In the genomic region with DNA sequence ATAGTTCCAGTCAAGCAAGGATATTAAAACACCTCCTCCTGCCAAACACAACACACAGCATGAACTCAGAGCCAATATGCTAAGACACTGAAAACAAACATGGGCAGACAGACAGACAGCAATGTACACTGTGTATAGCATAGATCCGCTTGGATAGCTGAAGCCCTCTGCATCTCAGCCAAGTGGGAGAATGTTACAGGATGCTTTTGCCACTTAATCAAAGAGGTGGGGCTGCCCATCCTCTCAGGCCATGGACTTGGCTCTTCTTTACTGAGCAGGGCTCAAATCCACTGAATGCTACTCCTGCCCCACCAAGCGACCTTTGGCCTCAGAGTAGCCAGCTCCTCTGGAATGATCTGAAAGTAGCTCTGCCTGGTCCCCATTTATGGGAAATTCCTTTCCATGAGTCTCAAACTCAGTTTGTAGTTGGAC, we compare ENCODE assay signal across 21 cellular contexts.
A peak's percentile ranks its signal among the peaks of the same experiment; 100 is the strongest.
DNase-seq lines count a peak whose midpoint lies in the region; ATAC-seq, FAIRE-seq and TF ChIP-seq lines count a peak whose summit lies in the region.
"Had no signal": no experiment of that assay in that cellular context is flagged by ENCODE, and none has a peak within 500 bp of the region (broad histone marks: within the 10 kb centered on the region; RNA-seq: fewer than 3 reads in every experiment).

No MANE protein-coding gene starts in this region.

- in situ Hi-C loops in astrocyte of the spinal cord (cut with HindIII; ENCODE audit: low sequenced_read_pairs), result no loop called here

- H3K27ac ChIP-seq in heart left ventricle, result no peak overlapping the region
- H3K27ac ChIP-seq: 22Rv1, HL-60 had no signal

- DNase-seq in heart left ventricle (no peak), Right ventricle myocardium superior (no peak), astrocyte of the spinal cord (ENCODE audit: low read depth, low spot score) (peak; percentile 57), fibroblast of the conjunctiva (ENCODE audit: low read depth) (peak; percentile 69), urothelium cell line (ENCODE audit: low spot score) (no peak), NCI-H774 (lab: John Stamatoyannopoulos, UW) (no peak)
- DNase-seq: DND-41, H7, HFFc6, NCI-H1092, NCI-H1436 treated with DMSO at 0.1 percent for 48 hours, NCI-H2029 treated with DMSO at 0.1 percent for 48 hours, NCI-H2171 treated with DMSO at 0.1 percent for 48 hours, NCI-H446, NCI-H69 had no signal

- peaks cover 0 to 12% (median 2%) of the 10 kb centered on the region in 12 donors for H3K9me3 ChIP-seq in heart left ventricle

- no peak for TF ChIP-seq POLR2A in heart left ventricle (IDR thresholded peaks at IDR 0.05)

- intact Hi-C loops in heart left ventricle (cut with DNase I), result no loop called here
- intact Hi-C loops in Right ventricle myocardium superior (cut with DNase I), result no loop called here

- H3K27me3 ChIP-seq in heart left ventricle, result no peaks in the 10 kb centered on the region

- no peak for TF ChIP-seq CTCF in heart left ventricle (IDR thresholded peaks at IDR 0.05)
- TF ChIP-seq CTCF in astrocyte of the spinal cord (IDR thresholded peaks at IDR 0.05; ENCODE audit: low read depth, low read length), result no peak

- 50 to 78% (median 65%) methylated on average over 2 of the region's 2 CpGs for WGBS in heart left ventricle, 4 donors

- peak; percentile 37 for FAIRE-seq in urothelium cell line (lab: Jason Lieb, UNC)
- FAIRE-seq: G401.6 had no signal

- no peaks in the 10 kb centered on the region for H3K36me3 ChIP-seq in heart left ventricle

- ATAC-seq in heart left ventricle (peak in 3 of 4 donors; percentile 16 to 35 (median 33)), Right ventricle myocardium superior (ENCODE audit: poor library complexity) (no peak), GM18517 (IDR thresholded peaks at IDR 0.05; ENCODE audit: unreplicated experiment) (no peak), GM18873 (IDR thresholded peaks at IDR 0.05; ENCODE audit: low FRiP score, unreplicated experiment) (no peak)
- ATAC-seq: Panc1 had no signal

- no peak overlapping the region for H3K4me3 ChIP-seq in heart left ventricle
- no peak overlapping the region for H3K4me3 ChIP-seq in astrocyte of the spinal cord (ENCODE audit: low read depth, low read length)

- H3K4me1 ChIP-seq in heart left ventricle, result peaks cover 0 to 17% (median 0%) of the 10 kb centered on the region in 12 donors

Comparison
In these comparisons a context has a peak if more than half of its experiments do, and no peak if none do; other contexts are left out.
1. ATAC-seq: peak in heart left ventricle (3 of 4); none in Right ventricle myocardium superior (single experiment), GM18517 (single experiment) and GM18873 (single experiment).
2. DNase-seq: peak in astrocyte of the spinal cord (single experiment) and fibroblast of the conjunctiva (single experiment); none in heart left ventricle (0 of 5), Right ventricle myocardium superior (single experiment), urothelium cell line (single experiment) and NCI-H774 (single experiment).